Comparison of ENCODE assay signal across 8 cellular contexts in the genomic region with DNA sequence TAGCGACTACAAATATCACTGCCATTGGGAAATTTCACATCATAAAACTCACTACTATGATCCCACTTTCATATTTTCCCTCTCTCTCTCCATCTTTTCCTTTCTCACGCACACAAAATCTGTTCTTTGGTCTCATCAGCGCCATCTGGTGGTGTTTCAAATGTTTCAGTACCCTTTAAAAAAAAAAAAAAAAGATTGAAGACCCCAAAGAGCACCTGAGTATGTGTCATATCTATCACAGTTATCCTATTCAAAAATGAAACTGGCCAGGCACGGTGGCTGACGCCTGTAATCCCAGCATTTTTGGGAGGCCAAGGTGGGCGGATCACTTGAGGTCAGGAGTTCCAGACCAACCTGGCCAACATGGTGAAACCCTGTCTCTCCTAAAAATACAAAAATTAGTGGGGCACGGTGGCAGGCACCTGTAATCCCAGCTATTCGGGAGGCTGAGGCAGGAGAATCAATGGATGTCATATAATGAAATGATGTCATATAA.
A peak's percentile ranks its signal among the peaks of the same experiment; 100 is the strongest.
DNase-seq lines count a peak whose midpoint lies in the region; ATAC-seq and TF ChIP-seq lines count a peak whose summit lies in the region.

No MANE protein-coding gene starts in this region.

- H3K4me1 Mint-ChIP-seq in brain = peaks cover 27% of the 10 kb centered on the region

- no peak for ATAC-seq in HG02870 (IDR thresholded peaks at IDR 0.05; ENCODE audit: unreplicated experiment)
- no peak for ATAC-seq in GM21737 (IDR thresholded peaks at IDR 0.05; ENCODE audit: unreplicated experiment)

- peaks cover 0 to 7% (median 0%) of the 10 kb centered on the region in 5 experiments for H3K9me3 Mint-ChIP-seq in brain

- peaks cover 18% of the 10 kb centered on the region for H3K27me3 Mint-ChIP-seq in brain

- TF ChIP-seq CTCF in GM06990 (IDR thresholded peaks at IDR 0.05; ENCODE audit: insufficient read depth, low read length, poor library complexity, severe bottlenecking) = peak; percentile 54
- peak; percentile 72 to 84 for TF ChIP-seq CTCF in brain (conservative IDR thresholded peaks at IDR 0.05)
- peak; percentile 58 for TF ChIP-seq CTCF in kidney epithelial cell (IDR thresholded peaks at IDR 0.05; ENCODE audit: insufficient read depth, low read length, poor library complexity, severe bottlenecking)

- DNase-seq in GM06990 (ENCODE audit: extremely low read depth, insufficient read length) (peak; percentile 40), NCI-H1092 treated with DMSO at 0.1 percent for 48 hours (lab: John Stamatoyannopoulos, UW) (peak; percentile 75), SW 1271 (lab: John Stamatoyannopoulos, UW) (peak; percentile 34 to 51), kidney epithelial cell (ENCODE audit: low read depth) (peak; percentile 7)
- peak; percentile 48 for DNase-seq in stimulated activated CD8-positive, alpha-beta memory T cell treated with anti-CD3 and anti-CD28 coated beads, Interleukin-12 subunit alpha, Interleukin-12 subunit beta, amount 100 ng/mL, for 1 hour (ENCODE audit: low read depth)

- no peak overlapping the region for H3K4me3 ChIP-seq in GM06990 (replicated peaks; ENCODE audit: low read depth, low read length)
- H3K4me3 ChIP-seq in kidney epithelial cell (ENCODE audit: low read depth, low read length) = no peak overlapping the region

- H3K36me3 ChIP-seq in GM06990 (ENCODE audit: control insufficient read depth, insufficient read depth, low read length) (no peaks in the 10 kb centered on the region), kidney epithelial cell (ENCODE audit: control insufficient read depth, insufficient read depth, low read length) (no peaks in the 10 kb centered on the region)

- H3K27ac Mint-ChIP-seq in brain = peak overlapping the region in 4 of 5 experiments; percentile 3 to 23 (median 6)

- H3K36me3 Mint-ChIP-seq in brain = no peaks in the 10 kb centered on the region

- no peaks in the 10 kb centered on the region for H3K27me3 ChIP-seq in GM06990 (replicated peaks; ENCODE audit: control insufficient read depth, insufficient read depth, low read length)
- no peaks in the 10 kb centered on the region for H3K27me3 ChIP-seq in kidney epithelial cell (ENCODE audit: control insufficient read depth, insufficient read depth, low read length)

- peak overlapping the region in 3 of 5 experiments; percentile 1 to 24 (median 1) for H3K4me3 Mint-ChIP-seq in brain

Comparison
In these comparisons a context has a peak if more than half of its experiments do, and no peak if none do; other contexts are left out.
1. DNase-seq: peak in every context shown above with its lines; median percentile 75 in NCI-H1092 treated with DMSO at 0.1 percent for 48 hours; 48 in stimulated activated CD8-positive, alpha-beta memory T cell treated with anti-CD3 and anti-CD28 coated beads, Interleukin-12 subunit alpha, Interleukin-12 subunit beta, amount 100 ng/mL, for 1 hour; 42 in SW 1271; 40 in GM06990; 7 in kidney epithelial cell.